In genomic region chr11:64885367-64886286, GRCh38 we compare ENCODE assay signal across 8 cellular contexts. TPM values are rescaled to one million over a fixed set of nuclear protein-coding genes. Genes with fewer than 3 reads are reported as not detected.
DNase-seq lines count a peak whose midpoint lies in the region; ATAC-seq and TF ChIP-seq lines count a peak whose summit lies in the region.

No MANE protein-coding gene starts in this region.

- DNase-seq in AG10803 (ENCODE audit: low read depth) (peak; percentile 85), LHCN-M2 (ENCODE audit: low read depth) (peak; percentile 43), iris pigment epithelial cell (ENCODE audit: low read depth) (peak; percentile 96), NCI-H82 (lab: John Stamatoyannopoulos, UW) (no peak), activated gamma-delta T cell treated with Interleukin-2 at 50 U/mL for 16 hours (no peak), medulla oblongata (ENCODE audit: extremely low spot score) (no peak)
- DNase-seq in activated CD4-positive, alpha-beta T cell treated with anti-CD3 and anti-CD28 coated beads, Interleukin-2, amount 10 ng/mL, durations not matched to agents 7 days and 5 days, result peak; percentile 53

- peak overlapping the region; percentile 79 for H3K27ac Mint-ChIP-seq in activated CD4-positive, alpha-beta T cell treated with anti-CD3 and anti-CD28 coated beads, Interleukin-2, amount 10 ng/mL, durations not matched to agents 7 days and 5 days

- TF ChIP-seq CTCF in AG10803 (conservative IDR thresholded peaks at IDR 0.05; ENCODE audit: low read length), result no peak

- H3K9me3 Mint-ChIP-seq in activated CD4-positive, alpha-beta T cell treated with anti-CD3 and anti-CD28 coated beads, Interleukin-2, amount 10 ng/mL, durations not matched to agents 7 days and 5 days, result no peaks in the 10 kb centered on the region

- peaks cover 2% of the 10 kb centered on the region for H3K36me3 Mint-ChIP-seq in activated CD4-positive, alpha-beta T cell treated with anti-CD3 and anti-CD28 coated beads, Interleukin-2, amount 10 ng/mL, durations not matched to agents 7 days and 5 days (ENCODE audit: low read depth)

- POLR2A ChIA-PET in activated CD4-positive, alpha-beta T cell treated with anti-CD3 and anti-CD28 coated beads, Interleukin-2, amount 10 ng/mL, durations not matched to agents 7 days and 5 days (lab: Charles Lee), result no interaction called here

- ATAC-seq in GM18858 (IDR thresholded peaks at IDR 0.05; ENCODE audit: unreplicated experiment), result no peak

- H3K4me3 ChIP-seq in AG10803 (ENCODE audit: low read length), result no peak overlapping the region

- no peak overlapping the region for H3K4me3 Mint-ChIP-seq in activated CD4-positive, alpha-beta T cell treated with anti-CD3 and anti-CD28 coated beads, Interleukin-2, amount 10 ng/mL, durations not matched to agents 7 days and 5 days

- CTCF ChIA-PET in activated CD4-positive, alpha-beta T cell treated with anti-CD3 and anti-CD28 coated beads, Interleukin-2, amount 10 ng/mL, durations not matched to agents 7 days and 5 days (lab: Charles Lee), result interaction anchor here (1.0 to 29.3 kb wide), 7 partner anchors 8 to 129 kb away, joined by 3 to 732 read pairs (median 4); partner anchors contain the start of genes ARL2 and CDC42BPG

- H3K4me1 Mint-ChIP-seq in activated CD4-positive, alpha-beta T cell treated with anti-CD3 and anti-CD28 coated beads, Interleukin-2, amount 10 ng/mL, durations not matched to agents 7 days and 5 days, result peaks cover 51% of the 10 kb centered on the region

- H3K27me3 Mint-ChIP-seq in activated CD4-positive, alpha-beta T cell treated with anti-CD3 and anti-CD28 coated beads, Interleukin-2, amount 10 ng/mL, durations not matched to agents 7 days and 5 days, result no peaks in the 10 kb centered on the region

RNA-seq across cellular contexts. Expression of gene EHD1, which starts 7.2 kb away (rescaled TPM):
- total RNA-seq in LHCN-M2 (2014; rRNA removed), result 73.5 and 84.6 TPM in 2 replicates
- polyA plus RNA-seq in LHCN-M2 (2012), result 114 TPM
- total RNA-seq in activated CD4-positive, alpha-beta T cell treated with anti-CD3 and anti-CD28 coated beads, Interleukin-2, amount 10 ng/mL, durations not matched to agents 7 days and 5 days, result 100 to 1,000 TPM; 131 to 149 TPM

RNA-seq across cellular contexts. Expression of gene ATG2A, which starts 31.4 kb away (rescaled TPM):
- total RNA-seq in LHCN-M2 (2014; rRNA removed), result 17.7 and 22.9 TPM in 2 replicates
- 12.6 TPM for polyA plus RNA-seq in LHCN-M2 (2012)
- 10 to 100 TPM; 23.0 to 25.7 TPM for total RNA-seq in activated CD4-positive, alpha-beta T cell treated with anti-CD3 and anti-CD28 coated beads, Interleukin-2, amount 10 ng/mL, durations not matched to agents 7 days and 5 days

RNA-seq across cellular contexts. Expression of gene PPP2R5B, which starts 38.9 kb away (rescaled TPM):
- 19.2 and 27.3 TPM in 2 replicates for total RNA-seq in LHCN-M2 (2014; rRNA removed)
- polyA plus RNA-seq in LHCN-M2 (2012), result 15.8 TPM
- 10 to 100 TPM; 12.0 to 13.7 TPM for total RNA-seq in activated CD4-positive, alpha-beta T cell treated with anti-CD3 and anti-CD28 coated beads, Interleukin-2, amount 10 ng/mL, durations not matched to agents 7 days and 5 days

RNA-seq across cellular contexts. Expression of gene CDC42BPG, which starts 41.2 kb away (rescaled TPM):
- total RNA-seq in LHCN-M2 (2014; rRNA removed), result 0.11 TPM in 1 of 2 replicates, not detected in the other
- 0.06 TPM for polyA plus RNA-seq in LHCN-M2 (2012)
- 1 to 10 TPM in 1 of 2 experiments, under 1 TPM in 1; 0.42 to 1.3 TPM for total RNA-seq in activated CD4-positive, alpha-beta T cell treated with anti-CD3 and anti-CD28 coated beads, Interleukin-2, amount 10 ng/mL, durations not matched to agents 7 days and 5 days

RNA-seq across cellular contexts. Expression of gene GPHA2, which starts 50.1 kb away (rescaled TPM):
- not detected in 2 replicates for total RNA-seq in LHCN-M2 (2014; rRNA removed)
- polyA plus RNA-seq in LHCN-M2 (2012), result not detected
- total RNA-seq in activated CD4-positive, alpha-beta T cell treated with anti-CD3 and anti-CD28 coated beads, Interleukin-2, amount 10 ng/mL, durations not matched to agents 7 days and 5 days, result not detected

Comparison
In these comparisons a context has a peak if more than half of its experiments do, and no peak if none do; other contexts are left out.
1. DNase-seq: peak in AG10803 (single experiment), LHCN-M2 (single experiment), activated CD4-positive, alpha-beta T cell treated with anti-CD3 and anti-CD28 coated beads, Interleukin-2, amount 10 ng/mL, durations not matched to agents 7 days and 5 days (single experiment) and iris pigment epithelial cell (single experiment); none in NCI-H82 (single experiment), activated gamma-delta T cell treated with Interleukin-2 at 50 U/mL for 16 hours (single experiment) and medulla oblongata (single experiment).